8 cellular contexts compared by ENCODE assay signal in genomic region chr7:38178004-38178694, GRCh38. TPM values are rescaled to one million over a fixed set of nuclear protein-coding genes. Genes with fewer than 3 reads are reported as not detected.
DNase-seq lines count a peak whose midpoint lies in the region; ATAC-seq and TF ChIP-seq lines count a peak whose summit lies in the region.

STARD3NL (plus strand) TSS chr7:38178245; CDS start chr7:38207505, 29,260 bp downstream.

- H3K4me3 ChIP-seq in DND-41 (ENCODE audit: low read depth in 1 of 2, low read length in 2 of 2) = peak within 1 kb of the TSS; percentile 92 to 93
- H3K4me3 ChIP-seq in Karpas-422 (ENCODE audit: low read length) = peak within 1 kb of the TSS; percentile 86
- H3K4me3 ChIP-seq in esophagus squamous epithelium = peak within 1 kb of the TSS; percentile 65 to 89 (median 77)

- peak; percentile 97 for DNase-seq in DND-41
- peak; percentile 99 for DNase-seq in Karpas-422
- DNase-seq in RKO (ENCODE audit: low spot score) = peak; percentile 100
- DNase-seq in activated T-helper 1 cell treated with Interleukin-2 at 50 U/mL for 16 hours (ENCODE audit: low read depth) = peak; percentile 77
- DNase-seq in esophagus squamous epithelium (lab: John Stamatoyannopoulos, UW) = peak; percentile 98
- peak; percentile 100 for DNase-seq in myocyte (ENCODE audit: low read depth)
- peak; percentile 73 to 92 for DNase-seq in stimulated activated CD8-positive, alpha-beta memory T cell treated with anti-CD3 and anti-CD28 coated beads, Interleukin-7, amount 100 ng/mL, for 48 hours (ENCODE audit: extremely low read depth in 1 of 2, low read depth in 1 of 2)

- H3K36me3 ChIP-seq in DND-41 (ENCODE audit: insufficient read depth, low read length) (peaks cover 4% of the 10 kb centered on the region; the same call in 1 of the 2 replicates), Karpas-422 (ENCODE audit: insufficient read depth, low read length) (no peaks in the 10 kb centered on the region), esophagus squamous epithelium (no peaks in the 10 kb centered on the region)

- TF ChIP-seq CTCF in DND-41 (IDR thresholded peaks at IDR 0.05; ENCODE audit: borderline replicate concordance, extremely low read depth, low read length, poor library complexity, severe bottlenecking) = no peak
- TF ChIP-seq CTCF in esophagus squamous epithelium (IDR thresholded peaks at IDR 0.05) = peak in 2 of 6 experiments; percentile 3 to 27

- WGBS in esophagus squamous epithelium, 2 donors = 0 to 4% methylated on average over 2 to 7 of the region's 51 CpGs

- H3K9ac ChIP-seq in DND-41 (ENCODE audit: low read depth, low read length) (peak within 1 kb of the TSS; percentile 79), Karpas-422 (ENCODE audit: low read length) (peak within 1 kb of the TSS; percentile 89)

- no peaks in the 10 kb centered on the region for H4K20me1 ChIP-seq in DND-41 (ENCODE audit: insufficient read depth, low read length)
- no peaks in the 10 kb centered on the region for H4K20me1 ChIP-seq in Karpas-422 (ENCODE audit: insufficient read depth, low read depth, low read length)

- H3K27me3 ChIP-seq in DND-41 (ENCODE audit: insufficient read depth, low read length, poor library complexity) (no peaks in the 10 kb centered on the region), Karpas-422 (ENCODE audit: low read length) (no peaks in the 10 kb centered on the region), esophagus squamous epithelium (no peaks in the 10 kb centered on the region)

- H3K9me3 ChIP-seq in DND-41 (ENCODE audit: insufficient read depth, low read length, severe bottlenecking) = no peaks in the 10 kb centered on the region
- no peaks in the 10 kb centered on the region for H3K9me3 ChIP-seq in Karpas-422 (ENCODE audit: low read length)
- no peaks in the 10 kb centered on the region for H3K9me3 ChIP-seq in esophagus squamous epithelium

- peak; percentile 100 for ATAC-seq in DND-41 (ENCODE audit: insufficient read depth, low read depth)
- ATAC-seq in GM21825 (IDR thresholded peaks at IDR 0.05; ENCODE audit: unreplicated experiment) = peak; percentile 98

- H3K4me1 ChIP-seq in DND-41 (ENCODE audit: insufficient read depth, low read length) = peaks cover 35% of the 10 kb centered on the region
- peaks cover 28% of the 10 kb centered on the region for H3K4me1 ChIP-seq in Karpas-422 (ENCODE audit: low read length)
- H3K4me1 ChIP-seq in esophagus squamous epithelium = peaks cover 4 to 41% (median 6%) of the 10 kb centered on the region in 3 donors

- H3K4me2 ChIP-seq in DND-41 (ENCODE audit: insufficient read depth, low read length) = peak within 1 kb of the TSS; percentile 73
- peak within 1 kb of the TSS; percentile 94 for H3K4me2 ChIP-seq in Karpas-422 (ENCODE audit: low read depth, low read length, poor library complexity, severe bottlenecking)

- no peaks in the 10 kb centered on the region; the same call in 1 of the 2 replicates for H3K9me2 ChIP-seq in Karpas-422 (replicated peaks; ENCODE audit: insufficient read depth, low read length)

- H2AFZ ChIP-seq in DND-41 (ENCODE audit: low read depth, low read length) (peak within 1 kb of the TSS; percentile 91), Karpas-422 (ENCODE audit: low read length) (peak within 1 kb of the TSS; percentile 98)

- intact Hi-C loops in esophagus squamous epithelium (cut with DNase I) = no loop called here

- peak in 3 of 4 donors; percentile 13 to 80 (median 38) for TF ChIP-seq POLR2A in esophagus squamous epithelium (IDR thresholded peaks at IDR 0.05)

- H3K27ac ChIP-seq in DND-41 (ENCODE audit: low read length) = peak within 1 kb of the TSS; percentile 83
- no peak within 1 kb of the TSS for H3K27ac ChIP-seq in Karpas-422 (ENCODE audit: low read length)
- peak within 1 kb of the TSS; percentile 84 to 91 (median 90) for H3K27ac ChIP-seq in esophagus squamous epithelium

- peaks cover 54% of the 10 kb centered on the region for H3K79me2 ChIP-seq in DND-41 (ENCODE audit: insufficient read depth, low read length)
- peaks cover 43% of the 10 kb centered on the region for H3K79me2 ChIP-seq in Karpas-422 (ENCODE audit: low read length)

RNA-seq across cellular contexts. Expression of gene STARD3NL, which starts in this region (rescaled TPM):
- total RNA-seq in Karpas-422 (2014; rRNA removed; shearing (Covaris generic); ENCODE audit: low replicate concordance) = 29.4 and 50.4 TPM in 2 replicates
- 10 to 100 TPM in 3 of 4 donors, 1 to 10 TPM in 1; 4.1 to 22.1 (median 17.9) TPM for total RNA-seq in esophagus squamous epithelium
- 74.3 and 81.3 TPM in 2 replicates for total RNA-seq in myocyte
- polyA plus RNA-seq in myocyte (2012) = 42.3 TPM
